In genomic region chr20:50744143-50744792, GRCh38 we compare ENCODE assay signal across 8 cellular contexts. TPM values are rescaled to one million over a fixed set of nuclear protein-coding genes. Genes with fewer than 3 reads are reported as not detected.
DNase-seq lines count a peak whose midpoint lies in the region; ATAC-seq and TF ChIP-seq lines count a peak whose summit lies in the region.
"Had no signal": no experiment of that assay in that cellular context is flagged by ENCODE, and none has a peak within 500 bp of the region (broad histone marks: within the 10 kb centered on the region; RNA-seq: fewer than 3 reads in every experiment).

No MANE protein-coding gene starts in this region.

- no peaks in the 10 kb centered on the region for H4K20me1 ChIP-seq in Karpas-422 (ENCODE audit: insufficient read depth, low read depth, low read length)

- peaks cover 25% of the 10 kb centered on the region for H3K4me1 ChIP-seq in HEK293 (ENCODE audit: control insufficient read depth, insufficient read depth, low read length)
- peaks cover 53% of the 10 kb centered on the region for H3K4me1 ChIP-seq in SJSA1 (replicated peaks)
- H3K4me1 ChIP-seq in ovary (ENCODE audit: insufficient read depth): peaks cover 7% of the 10 kb centered on the region
- no peaks in the 10 kb centered on the region for H3K4me1 ChIP-seq in Karpas-422 (ENCODE audit: low read length)

- no peak overlapping the region for H3K4me2 ChIP-seq in Karpas-422 (ENCODE audit: low read depth, low read length, poor library complexity, severe bottlenecking)

- WGBS in ovary, 3 donors: 37 to 44% (median 43%) methylated on average over 15 of the region's 15 CpGs

- peaks cover 22% of the 10 kb centered on the region; the same call in 1 of the 2 replicates for H3K79me2 ChIP-seq in Karpas-422 (ENCODE audit: low read length)

- peaks cover 8 to 11% of the 10 kb centered on the region in 2 experiments; a peak in 2 of 3 replicates for H3K36me3 ChIP-seq in HEK293 (ENCODE audit: control insufficient read depth in 2 of 2, insufficient read depth in 1 of 2, low read length in 2 of 2)
- no peaks in the 10 kb centered on the region for H3K36me3 ChIP-seq in SJSA1
- H3K36me3 ChIP-seq in ovary: no peaks in the 10 kb centered on the region
- H3K36me3 ChIP-seq in Karpas-422 (ENCODE audit: insufficient read depth, low read length): no peaks in the 10 kb centered on the region

- H3K9me3 ChIP-seq in HEK293 (ENCODE audit: control insufficient read depth, insufficient read depth, low read depth, low read length) (no peaks in the 10 kb centered on the region), SJSA1 (replicated peaks) (no peaks in the 10 kb centered on the region), ovary (no peaks in the 10 kb centered on the region), Karpas-422 (ENCODE audit: low read length) (no peaks in the 10 kb centered on the region)

- peak overlapping the region; percentile 61 for H3K27ac ChIP-seq in HEK293 (ENCODE audit: extremely low read depth, low read depth, low read length)
- peak overlapping the region; percentile 30; the same call in 1 of the 2 replicates for H3K27ac ChIP-seq in SJSA1
- H3K27ac ChIP-seq in ovary: peak overlapping the region; percentile 51 to 81
- no peak overlapping the region for H3K27ac ChIP-seq in Karpas-422 (ENCODE audit: low read length)

- TF ChIP-seq CTCF in HEK293 (tag by site-specific recombination; IDR thresholded peaks at IDR 0.05): no peak; the same call in 1 of the 2 replicates
- peak; percentile 44 for TF ChIP-seq CTCF in fibroblast of pulmonary artery (IDR thresholded peaks at IDR 0.05; ENCODE audit: low read length, missing control alignments)
- peak in 2 of 3 donors; percentile 28 to 36 for TF ChIP-seq CTCF in ovary (IDR thresholded peaks at IDR 0.05)

- H2AFZ ChIP-seq in Karpas-422 (ENCODE audit: low read length): no peak overlapping the region

- intact Hi-C loops in ovary (cut with DNase I): loop anchor here in 2 of 4 donors (10.0 kb wide), 2 partner anchors 279 to 559 kb away; no protein-coding TSS in a partner anchor

- TF ChIP-seq POLR2A in ovary (IDR thresholded peaks at IDR 0.05): no peak

- no peak for TF ChIP-seq EP300 in ovary (IDR thresholded peaks at IDR 0.05)

- ATAC-seq in GM18519 (IDR thresholded peaks at IDR 0.05; ENCODE audit: low FRiP score, unreplicated experiment): no peak

- H3K4me3 ChIP-seq in HEK293 (ENCODE audit: low read depth, low read length) (no peak overlapping the region), SJSA1 (no peak overlapping the region), fibroblast of pulmonary artery (replicated peaks; ENCODE audit: low read depth, low read length) (no peak overlapping the region), ovary (no peak overlapping the region), Karpas-422 (ENCODE audit: low read length) (no peak overlapping the region)

- POLR2A ChIA-PET in HEK293 (lab: Yijun Ruan, JAX): interaction anchor here (0.5 to 2.7 kb wide), 9 partner anchors 11 to 585 kb away, joined by 3 to 10 read pairs (median 4); partner anchors contain the start of gene PARD6B

- CTCF ChIA-PET in HEK293 (lab: Yijun Ruan, JAX): interaction anchor here (0.6 to 3.2 kb wide), 10 partner anchors 9 to 1385 kb away, joined by 3 to 21 read pairs (median 5); no protein-coding TSS in a partner anchor

- H3K27me3 ChIP-seq in SJSA1 (replicated peaks) (no peaks in the 10 kb centered on the region), ovary (no peaks in the 10 kb centered on the region), Karpas-422 (ENCODE audit: low read length) (no peaks in the 10 kb centered on the region)

- DNase-seq in SJSA1 (ENCODE audit: low read depth in 1 of 2, low spot score in 2 of 2) (peak; percentile 78 to 88), fibroblast of pulmonary artery (ENCODE audit: low read depth) (peak; percentile 91), ovary (peak; percentile 65 to 79 (median 74)), Karpas-422 (no peak)
- DNase-seq in stimulated activated CD4-positive, alpha-beta T cell treated with anti-CD3 and anti-CD28 coated beads, Interleukin-2, amount 100 ng/mL, for 48 hours: no peak

- no peak overlapping the region for H3K9ac ChIP-seq in Karpas-422 (ENCODE audit: low read length)

- no peaks in the 10 kb centered on the region for H3K9me2 ChIP-seq in Karpas-422 (replicated peaks; ENCODE audit: insufficient read depth, low read length)

TF ChIP-seq in HEK293, 187 proteins besides CTCF, POLR2A, EP300 and RAD21 (continues in another document):
- TF ChIP-seq KLF7 (tag by site-specific recombination; IDR thresholded peaks at IDR 0.05; ENCODE audit: borderline replicate concordance) (no peak), ZNF654 (tag by site-specific recombination; IDR thresholded peaks at IDR 0.05; ENCODE audit: low read depth) (peak; percentile 73), GLI2 (tag by site-specific recombination; IDR thresholded peaks at IDR 0.05; ENCODE audit: borderline replicate concordance, low read depth) (no peak), ZNF239 (tag by site-specific recombination; IDR thresholded peaks at IDR 0.05) (no peak), ZNF157 (tag by site-specific recombination; IDR thresholded peaks at IDR 0.05) (no peak), ZNF214 (tag by site-specific recombination; IDR thresholded peaks at IDR 0.05; ENCODE audit: borderline replicate concordance) (no peak), ZNF521 (tag by site-specific recombination; IDR thresholded peaks at IDR 0.05) (no peak), WT1 (tag by site-specific recombination; IDR thresholded peaks at IDR 0.05) (peak; percentile 66; the same call in 1 of the 2 replicates), ZNF580 (tag by site-specific recombination; IDR thresholded peaks at IDR 0.05) (no peak), BCL11A (tag by site-specific recombination; IDR thresholded peaks at IDR 0.05; ENCODE audit: low read depth) (0 out of 2 replicates have a peak, but pooled peaks have one; percentile 26), ZFHX2 (tag by site-specific recombination; conservative IDR thresholded peaks at IDR 0.05) (peak; percentile 66), ZNF155 (tag by site-specific recombination; IDR thresholded peaks at IDR 0.05) (no peak), ZNF394 (tag by site-specific recombination; IDR thresholded peaks at IDR 0.05; ENCODE audit: borderline replicate concordance) (no peak), RBAK (tag by site-specific recombination; IDR thresholded peaks at IDR 0.05) (no peak), ZNF292 (tag by site-specific recombination; IDR thresholded peaks at IDR 0.05; ENCODE audit: borderline replicate concordance, low read depth) (no peak), ZNF777 (tag by site-specific recombination; IDR thresholded peaks at IDR 0.05; ENCODE audit: borderline replicate concordance) (no peak), ZBTB26 (tag by site-specific recombination; optimal IDR thresholded peaks at IDR 0.05) (no peak), ZFP37 (tag by site-specific recombination; IDR thresholded peaks at IDR 0.05) (no peak), ZNF114 (tag by site-specific recombination; IDR thresholded peaks at IDR 0.05) (no peak), YY2 (tag by site-specific recombination; IDR thresholded peaks at IDR 0.05) (no peak), ZNF426 (tag by site-specific recombination; IDR thresholded peaks at IDR 0.05) (no peak), ZNF174 (tag by site-specific recombination; IDR thresholded peaks at IDR 0.05) (no peak), ZNF571 (tag by site-specific recombination; IDR thresholded peaks at IDR 0.05) (no peak), EGR2 (tag by site-specific recombination; IDR thresholded peaks at IDR 0.05; ENCODE audit: low read depth) (peak; percentile 81), ZBTB17 (tag by site-specific recombination; IDR thresholded peaks at IDR 0.05) (peak; percentile 49)

RNA-seq across cellular contexts. Expression of gene PARD6B, which starts 12.9 kb away (rescaled TPM):
- total RNA-seq in SJSA1 (2014; rRNA removed; shearing (Covaris generic)): 1.8 and 2.8 TPM in 2 replicates
- 10 to 100 TPM in 2 of 7 donors, 1 to 10 TPM in 5; 4.5 to 14.4 (median 8.5) TPM for total RNA-seq in ovary
- polyA plus RNA-seq in ovary: 1 to 10 TPM in 1 of 2 donors, under 1 TPM in 1; 0.91 to 1.0 TPM
- 2.6 and 5.9 TPM in 2 replicates for total RNA-seq in Karpas-422 (2014; rRNA removed; shearing (Covaris generic); ENCODE audit: low replicate concordance)

RNA-seq across cellular contexts. Expression of gene BCAS4, which starts 50.6 kb away (rescaled TPM):
- total RNA-seq in SJSA1 (2014; rRNA removed; shearing (Covaris generic)): 4.6 and 17.9 TPM in 2 replicates
- total RNA-seq in ovary: 1 to 10 TPM; 2.0 to 9.1 (median 3.3) TPM
- polyA plus RNA-seq in ovary: 1 to 10 TPM; 2.6 to 2.7 TPM
- total RNA-seq in Karpas-422 (2014; rRNA removed; shearing (Covaris generic); ENCODE audit: low replicate concordance): 191 and 231 TPM in 2 replicates

RNA-seq across cellular contexts. Expression of gene RIPOR3, which starts 52.9 kb away (rescaled TPM):
- total RNA-seq in SJSA1 (2014; rRNA removed; shearing (Covaris generic)): 1.3 and 1.8 TPM in 2 replicates
- total RNA-seq in ovary: 10 to 100 TPM in 2 of 7 donors, 1 to 10 TPM in 5; 1.3 to 22.7 (median 8.0) TPM
- polyA plus RNA-seq in ovary: 1 to 10 TPM; 1.7 to 9.6 TPM
- total RNA-seq in Karpas-422 (2014; rRNA removed; shearing (Covaris generic); ENCODE audit: low replicate concordance): not detected in 2 replicates
- total RNA-seq: T-helper 2 cell treated with Interferon-gamma antibody and Interleukin-4, amounts not matched to agents 100 ng/mL and 5 ng/mL, for 36 hours had no signal

Comparison
In these comparisons a context has a peak if more than half of its experiments do, and no peak if none do; other contexts are left out.
1. DNase-seq: peak in SJSA1 (2 of 2), fibroblast of pulmonary artery (single experiment) and ovary (5 of 5); none in Karpas-422 (single experiment) and stimulated activated CD4-positive, alpha-beta T cell treated with anti-CD3 and anti-CD28 coated beads, Interleukin-2, amount 100 ng/mL, for 48 hours (0 of 2).
2. RNA of gene BCAS4, which starts 50.6 kb away (total RNA-seq): 191 to 231 TPM in Karpas-422; 4.6 to 17.9 TPM in SJSA1 and 2.0 to 9.1 TPM in ovary; every median in the first group is over 10 times any median in the second.